10 cellular contexts compared by ENCODE assay signal in genomic region chr5:415928-416635, GRCh38. TPM values are rescaled to one million over a fixed set of nuclear protein-coding genes. Genes with fewer than 3 reads are reported as not detected.
DNase-seq lines count a peak whose midpoint lies in the region; ATAC-seq and TF ChIP-seq lines count a peak whose summit lies in the region.
"Had no signal": no experiment of that assay in that cellular context is flagged by ENCODE, and none has a peak within 500 bp of the region (broad histone marks: within the 10 kb centered on the region; RNA-seq: fewer than 3 reads in every experiment).

No MANE protein-coding gene starts in this region.

- H3K36me3 Mint-ChIP-seq in activated T-helper 17 cell treated with anti-CD3 and anti-CD28 coated beads, Interleukin-2, amount 50 U/mL, for 72 hours (ENCODE audit: low read depth): peaks cover 20% of the 10 kb centered on the region

- H3K27ac Mint-ChIP-seq in activated T-helper 17 cell treated with anti-CD3 and anti-CD28 coated beads, Interleukin-2, amount 50 U/mL, for 72 hours: no peak overlapping the region

- no peak overlapping the region for H2AK5ac ChIP-seq in mesendoderm (ENCODE audit: low read length)

- H3K4me1 Mint-ChIP-seq in activated T-helper 17 cell treated with anti-CD3 and anti-CD28 coated beads, Interleukin-2, amount 50 U/mL, for 72 hours: peaks cover 6% of the 10 kb centered on the region

- peak overlapping the region; percentile 46 for H3K9ac ChIP-seq in mesendoderm (ENCODE audit: low read length)

- no peak for TF ChIP-seq CTCF in esophagus squamous epithelium (IDR thresholded peaks at IDR 0.05)

- no peak overlapping the region for H3K4ac ChIP-seq in mesendoderm (ENCODE audit: low read depth, low read length)

- no peak overlapping the region for H4K8ac ChIP-seq in mesendoderm (ENCODE audit: low read depth, low read length)

- no peaks in the 10 kb centered on the region for H3K79me2 ChIP-seq in mesendoderm (ENCODE audit: control insufficient read depth, insufficient read depth, low read length)

- no peak for TF ChIP-seq POLR2A in esophagus squamous epithelium (IDR thresholded peaks at IDR 0.05)

- H4K5ac ChIP-seq in mesendoderm (ENCODE audit: low read length): no peak overlapping the region

- no peaks in the 10 kb centered on the region for H3K9me3 ChIP-seq in esophagus squamous epithelium

- H3K4me3 Mint-ChIP-seq in activated T-helper 17 cell treated with anti-CD3 and anti-CD28 coated beads, Interleukin-2, amount 50 U/mL, for 72 hours: peak overlapping the region; percentile 30

- H3K4me3 ChIP-seq in mesendoderm (ENCODE audit: low read length): no peak overlapping the region
- no peak overlapping the region for H3K4me3 ChIP-seq in esophagus squamous epithelium

- H3K9me3 Mint-ChIP-seq in activated T-helper 17 cell treated with anti-CD3 and anti-CD28 coated beads, Interleukin-2, amount 50 U/mL, for 72 hours: no peaks in the 10 kb centered on the region

- H3K4me2 ChIP-seq in mesendoderm (ENCODE audit: low read length): no peak overlapping the region

- H2BK120ac ChIP-seq in mesendoderm (ENCODE audit: low read depth, low read length): no peak overlapping the region

- no peak overlapping the region for H3K18ac ChIP-seq in mesendoderm (ENCODE audit: low read length)

- intact Hi-C loops in esophagus squamous epithelium (cut with DNase I): no loop called here

- H3K4me1 ChIP-seq in mesendoderm (ENCODE audit: control insufficient read depth, low read depth, low read length): peaks cover 3% of the 10 kb centered on the region
- H3K4me1 ChIP-seq in esophagus squamous epithelium: peaks cover 4 to 14% (median 10%) of the 10 kb centered on the region in 3 donors

- H3K27ac ChIP-seq in mesendoderm (ENCODE audit: low read depth, low read length): no peak overlapping the region
- H3K27ac ChIP-seq in esophagus squamous epithelium: peak overlapping the region in 1 of 4 donors; percentile 88

- no peak overlapping the region for H3K23ac ChIP-seq in mesendoderm (ENCODE audit: low read length)

- H3K36me3 ChIP-seq in mesendoderm (ENCODE audit: control insufficient read depth, insufficient read depth, low read length) (no peaks in the 10 kb centered on the region), esophagus squamous epithelium (no peaks in the 10 kb centered on the region)

- no peak overlapping the region for H2BK15ac ChIP-seq in mesendoderm (replicated peaks; ENCODE audit: low read depth)

- H3K27me3 ChIP-seq in mesendoderm (ENCODE audit: insufficient read depth, low read length, poor library complexity) (no peaks in the 10 kb centered on the region), esophagus squamous epithelium (no peaks in the 10 kb centered on the region)

- peak overlapping the region; percentile 82 for H3K56ac ChIP-seq in mesendoderm (ENCODE audit: low read length)

- H3K27me3 Mint-ChIP-seq in activated T-helper 17 cell treated with anti-CD3 and anti-CD28 coated beads, Interleukin-2, amount 50 U/mL, for 72 hours: no peaks in the 10 kb centered on the region

- no peaks in the 10 kb centered on the region for H3K79me1 ChIP-seq in mesendoderm (ENCODE audit: low read length)

- no CpG with 5 or more reads among the region's 24 CpGs for WGBS in mesendoderm (ENCODE audit: extremely low coverage, insufficient coverage, low lambda C conversion rate)
- WGBS in esophagus squamous epithelium, 2 donors: 52 to 79% methylated on average over 5 to 8 of the region's 24 CpGs

- ATAC-seq in activated CD4-positive, CD25-positive, alpha-beta regulatory T cell treated with anti-CD3 and anti-CD28 coated beads, Interleukin-2, amount 50 U/mL, for 24 hours: no peak
- ATAC-seq in activated T-helper 17 cell treated with anti-CD3 and anti-CD28 coated beads, Interleukin-2, amount 50 U/mL, for 72 hours (replicated peaks): peak; percentile 78
- peak; percentile 39 for ATAC-seq in stimulated activated naive CD8-positive, alpha-beta T cell treated with anti-CD3 and anti-CD28 coated beads, Interleukin-15, Interleukin-2, amounts not matched to agents 100 U/mL and 50 U/mL, for 24 hours

- peak; percentile 22 for DNase-seq in activated CD4-positive, CD25-positive, alpha-beta regulatory T cell treated with anti-CD3 and anti-CD28 coated beads, Interleukin-2, amount 50 U/mL, for 72 hours
- DNase-seq in mesendoderm (no peak), SIG-M5 treated with dmso at 0.1 percent for 504 hours (lab: John Stamatoyannopoulos, UW; ENCODE audit: unreplicated experiment) (no peak), NOMO-1 treated with dmso at 0.1 percent for 144 hours (lab: John Stamatoyannopoulos, UW; ENCODE audit: unreplicated experiment) (no peak), esophagus squamous epithelium (lab: John Stamatoyannopoulos, UW) (no peak)
- DNase-seq in stimulated activated naive CD8-positive, alpha-beta T cell treated with anti-CD3 and anti-CD28 coated beads, Interleukin-15, Interleukin-2, amounts not matched to agents 100 U/mL and 50 U/mL, for 24 hours: no peak
- DNase-seq: NCI-H1105 treated with DMSO at 0.1 percent for 48 hours; NK-92 treated with Interleukin-12 subunit alpha and Interleukin-12 subunit beta, amount 100 ng/mL, for 24 hours had no signal

- no peak overlapping the region for H2BK5ac ChIP-seq in mesendoderm (ENCODE audit: low read length)

RNA-seq across cellular contexts. Expression of gene EXOC3, which starts 26.9 kb away (rescaled TPM):
- total RNA-seq in activated T-helper 17 cell treated with anti-CD3 and anti-CD28 coated beads, Interleukin-2, amount 50 U/mL, for 72 hours: 10 to 100 TPM; 78.3 to 93.6 TPM
- 16.9 TPM for polyA plus RNA-seq in mesendoderm (2013, experiment 1 of 2)
- 16.9 TPM for polyA plus RNA-seq in mesendoderm (2013, experiment 2 of 2)
- 10 to 100 TPM; 39.1 to 54.6 (median 42.8) TPM for total RNA-seq in esophagus squamous epithelium

Comparison
In these comparisons a context has a peak if more than half of its experiments do, and no peak if none do; other contexts are left out.
1. ATAC-seq: peak in activated T-helper 17 cell treated with anti-CD3 and anti-CD28 coated beads, Interleukin-2, amount 50 U/mL, for 72 hours (single experiment) and stimulated activated naive CD8-positive, alpha-beta T cell treated with anti-CD3 and anti-CD28 coated beads, Interleukin-15, Interleukin-2, amounts not matched to agents 100 U/mL and 50 U/mL, for 24 hours (single experiment); none in activated CD4-positive, CD25-positive, alpha-beta regulatory T cell treated with anti-CD3 and anti-CD28 coated beads, Interleukin-2, amount 50 U/mL, for 24 hours (0 of 2).